In the genomic region with DNA sequence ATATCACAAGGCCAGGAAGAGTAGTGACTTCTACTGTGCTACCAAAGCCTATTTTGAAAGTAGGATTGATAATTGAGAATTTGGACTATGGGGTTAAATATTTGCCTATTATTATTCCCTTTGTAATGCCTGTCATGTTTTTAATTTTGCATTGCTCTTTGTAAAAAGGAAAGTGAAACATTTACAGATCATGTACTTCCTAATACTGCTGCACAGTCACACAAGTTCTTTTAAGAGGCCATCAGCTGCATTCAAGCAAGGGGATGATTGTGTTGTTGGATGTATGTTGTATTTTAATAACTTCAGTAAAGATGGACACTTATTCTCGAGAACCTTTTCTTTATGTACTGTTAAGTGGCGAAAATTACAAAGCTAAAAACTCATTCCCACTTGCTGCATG, we compare ENCODE assay signal across 21 cellular contexts.
DNase-seq lines count a peak whose midpoint lies in the region; ATAC-seq and TF ChIP-seq lines count a peak whose summit lies in the region.
"Had no signal": no experiment of that assay in that cellular context is flagged by ENCODE, and none has a peak within 500 bp of the region (broad histone marks: within the 10 kb centered on the region; RNA-seq: fewer than 3 reads in every experiment).

No MANE protein-coding gene starts in this region.

- H3K9me3 ChIP-seq in cardiac muscle cell (ENCODE audit: low read depth) (no peaks in the 10 kb centered on the region), left ventricle myocardium inferior (replicated peaks) (no peaks in the 10 kb centered on the region), gastrocnemius medialis (no peaks in the 10 kb centered on the region)
- H3K9me3 ChIP-seq: left lung, sigmoid colon, SJCRH30, stomach had no signal

- H3K27ac ChIP-seq in cardiac muscle cell (peak overlapping the region; percentile 0), left ventricle myocardium inferior (replicated peaks) (no peak overlapping the region), gastrocnemius medialis (peak overlapping the region in 3 of 4 donors; percentile 71 to 85 (median 75))
- H3K27ac ChIP-seq: dorsolateral prefrontal cortex, left lung, sigmoid colon, SJCRH30, stomach had no signal

- H3K4me3 ChIP-seq in cardiac muscle cell (no peak overlapping the region), left ventricle myocardium inferior (no peak overlapping the region), gastrocnemius medialis (no peak overlapping the region)
- H3K4me3 ChIP-seq: dorsolateral prefrontal cortex, left lung, sigmoid colon, SJCRH30, stomach had no signal

- H3K27me3 ChIP-seq in cardiac muscle cell = no peaks in the 10 kb centered on the region
- no peaks in the 10 kb centered on the region for H3K27me3 ChIP-seq in left ventricle myocardium inferior (ENCODE audit: low read depth)
- H3K27me3 ChIP-seq in gastrocnemius medialis = no peaks in the 10 kb centered on the region
- H3K27me3 ChIP-seq: dorsolateral prefrontal cortex, left lung, sigmoid colon, SJCRH30, stomach had no signal

- TF ChIP-seq CTCF in cardiac muscle cell (IDR thresholded peaks at IDR 0.05; ENCODE audit: low read depth, low read length) = no peak
- TF ChIP-seq CTCF in left ventricle myocardium inferior (IDR thresholded peaks at IDR 0.05; ENCODE audit: borderline replicate concordance) = no peak
- no peak for TF ChIP-seq CTCF in gastrocnemius medialis (IDR thresholded peaks at IDR 0.05 in 4 of 5, conservative IDR thresholded peaks at IDR 0.05 in 1 of 5)

- H3K4me1 ChIP-seq in cardiac muscle cell (ENCODE audit: low read depth) = no peaks in the 10 kb centered on the region
- peaks cover 16% of the 10 kb centered on the region for H3K4me1 ChIP-seq in left ventricle myocardium inferior
- peaks cover 27% of the 10 kb centered on the region in 2 donors for H3K4me1 ChIP-seq in gastrocnemius medialis
- H3K4me1 ChIP-seq: left lung, SJCRH30, stomach had no signal

- H3K36me3 ChIP-seq in cardiac muscle cell (peaks cover 100% of the 10 kb centered on the region), left ventricle myocardium inferior (peaks cover 100% of the 10 kb centered on the region), gastrocnemius medialis (peaks cover 9 to 100% of the 10 kb centered on the region in 2 donors)

- no peak for TF ChIP-seq POLR2A in gastrocnemius medialis (IDR thresholded peaks at IDR 0.05)

- in situ Hi-C loops in gastrocnemius medialis (cut with MboI; ENCODE audit: low sequenced_read_pairs in 4 of 4) = no loop called here

- ATAC-seq in HG02610 (IDR thresholded peaks at IDR 0.05; ENCODE audit: unreplicated experiment) (peak; percentile 79), HG03442 (IDR thresholded peaks at IDR 0.05; ENCODE audit: unreplicated experiment) (peak; percentile 79), gastrocnemius medialis (no peak)
- ATAC-seq in activated CD4-positive, CD25-positive, alpha-beta regulatory T cell treated with anti-CD3 and anti-CD28 coated beads, Interleukin-2, amount 50 U/mL, for 24 hours = no peak
- ATAC-seq: activated naive CD8-positive, alpha-beta T cell treated with anti-CD3 and anti-CD28 coated beads, Interleukin-2, amount 50 U/mL, for 24 hours; left lung; T-helper 17 cell had no signal

- intact Hi-C loops in left ventricle myocardium inferior (cut with micrococcal nuclease) = no loop called here
- intact Hi-C loops in gastrocnemius medialis (cut with DNase I; ENCODE audit: low total_unique reads) = no loop called here

- DNase-seq in cardiac muscle cell (ENCODE audit: low read depth in 1 of 2, low spot score in 1 of 2) (no peak), left ventricle myocardium inferior (no peak), gastrocnemius medialis (no peak), NCI-H1694 treated with DMSO at 0.1 percent for 48 hours (lab: John Stamatoyannopoulos, UW) (no peak), NCI-H2107 treated with DMSO at 0.1 percent for 48 hours (lab: John Stamatoyannopoulos, UW; ENCODE audit: unreplicated experiment) (no peak)
- DNase-seq: activated CD4-positive, CD25-positive, alpha-beta regulatory T cell; activated CD8-positive, alpha-beta memory T cell treated with anti-CD3 and anti-CD28 coated beads for 24 hours; activated naive CD8-positive, alpha-beta T cell treated with anti-CD3 and anti-CD28 coated beads, Interleukin-2, amount 50 U/mL, for 24 hours; C1 segment of cervical spinal cord; dorsolateral prefrontal cortex; erythroblast; left lung; NCI-H1930; NCI-H510A treated with DMSO at 0.1 percent for 48 hours; sigmoid colon; SJCRH30; stomach; T-helper 17 cell had no signal

Comparison
In these comparisons a context has a peak if more than half of its experiments do, and no peak if none do; other contexts are left out.
1. ATAC-seq: peak in HG02610 (single experiment) and HG03442 (single experiment); none in gastrocnemius medialis (0 of 2) and activated CD4-positive, CD25-positive, alpha-beta regulatory T cell treated with anti-CD3 and anti-CD28 coated beads, Interleukin-2, amount 50 U/mL, for 24 hours (0 of 2).